ENCODE assay signal across 19 cellular contexts in the genomic region with DNA sequence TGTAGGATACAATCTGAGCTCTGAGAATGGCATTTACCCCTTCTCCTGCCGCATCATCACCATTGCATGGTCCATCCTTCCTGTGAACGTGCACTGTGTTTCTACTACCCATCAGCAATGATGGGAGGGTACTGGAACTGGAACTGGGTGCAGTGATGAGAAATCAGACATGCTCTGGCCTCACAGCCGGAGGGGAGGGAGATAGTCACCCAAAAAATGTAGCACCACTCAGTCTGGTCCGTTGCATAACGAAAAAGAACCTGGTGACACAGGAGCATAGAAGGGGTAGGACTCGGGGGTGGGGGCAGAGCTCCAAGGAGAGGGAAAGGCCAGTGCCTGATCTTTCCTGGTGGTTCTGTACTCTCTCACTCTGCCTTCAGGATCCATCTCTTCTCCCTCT.
DNase-seq lines count a peak whose midpoint lies in the region; ATAC-seq, FAIRE-seq and TF ChIP-seq lines count a peak whose summit lies in the region.
"Had no signal": no experiment of that assay in that cellular context is flagged by ENCODE, and none has a peak within 500 bp of the region (broad histone marks: within the 10 kb centered on the region; RNA-seq: fewer than 3 reads in every experiment).

No MANE protein-coding gene starts in this region.

- H3K36me3 ChIP-seq in bronchial epithelial cell (ENCODE audit: control insufficient read depth, insufficient read depth, low read length) = no peaks in the 10 kb centered on the region
- H3K36me3 ChIP-seq: BE2C; BLaER1 treated with 17β-estradiol and CSF1 and Interleukin-3, amounts not matched to agents 10 nM and 100 nM had no signal

- no peak overlapping the region for H3K4me3 ChIP-seq in bronchial epithelial cell (ENCODE audit: low read depth, low read length)
- H3K4me3 ChIP-seq: BLaER1 treated with 17β-estradiol and CSF1 and Interleukin-3, amounts not matched to agents 10 nM and 100 nM; GM23338 had no signal

- DNase-seq in activated CD8-positive, alpha-beta memory T cell treated with anti-CD3 and anti-CD28 coated beads for 24 hours = peak; percentile 35
- no peak for DNase-seq in activated CD8-positive, alpha-beta memory T cell treated with anti-CD3 and anti-CD28 coated beads, Interleukin-2, amount 50 U/mL, for 4 hours
- DNase-seq in bronchial epithelial cell (ENCODE audit: low read depth) (no peak), left lobe of liver (ENCODE audit: low spot score) (peak; percentile 10), T-helper 2 cell (no peak), NCI-H2171 treated with DMSO at 0.1 percent for 48 hours (lab: John Stamatoyannopoulos, UW) (no peak)
- DNase-seq: AML-193; BE2C; CD4-positive, alpha-beta T cell; DMS53; DMS79 treated with DMSO at 0.1 percent for 48 hours; GF-D8 had no signal

- peaks cover 2% of the 10 kb centered on the region for H3K27me3 ChIP-seq in bronchial epithelial cell (ENCODE audit: control insufficient read depth, insufficient read depth, low read length)
- H3K27me3 ChIP-seq: BE2C had no signal

- TF ChIP-seq CTCF in bronchial epithelial cell (IDR thresholded peaks at IDR 0.05; ENCODE audit: insufficient read depth, low read length, severe bottlenecking) = no peak

- FAIRE-seq in bronchial epithelial cell (lab: Jason Lieb, UNC) = peak; percentile 28
- FAIRE-seq: A204.1, GM12891, GM18507 had no signal

- ATAC-seq in left lobe of liver (no peak), GM21529 (IDR thresholded peaks at IDR 0.05; ENCODE audit: unreplicated experiment) (no peak)
- ATAC-seq: GM23338, HCT116 had no signal

Comparison
In these comparisons a context has a peak if more than half of its experiments do, and no peak if none do; other contexts are left out.
1. DNase-seq: peak in activated CD8-positive, alpha-beta memory T cell treated with anti-CD3 and anti-CD28 coated beads for 24 hours (single experiment) and left lobe of liver (single experiment); none in activated CD8-positive, alpha-beta memory T cell treated with anti-CD3 and anti-CD28 coated beads, Interleukin-2, amount 50 U/mL, for 4 hours (single experiment), bronchial epithelial cell (single experiment), T-helper 2 cell (0 of 5) and NCI-H2171 treated with DMSO at 0.1 percent for 48 hours (single experiment).